Comparison of ENCODE assay signal across 1 cellular context in genomic region chr11:67271212-67271547, GRCh38.
TF ChIP-seq lines count a peak whose summit lies in the region.

No MANE protein-coding gene starts in this region.

TF ChIP-seq in H1, 55 proteins besides CTCF, POLR2A, EP300 and RAD21:
- no peak for TF ChIP-seq E2F6 (IDR thresholded peaks at IDR 0.05)
- TF ChIP-seq JUN (IDR thresholded peaks at IDR 0.05; ENCODE audit: low read depth, low read length) = no peak
- no peak for TF ChIP-seq HDAC6 (IDR thresholded peaks at IDR 0.05; ENCODE audit: low read depth, low read length)
- TF ChIP-seq EGR1 (IDR thresholded peaks at IDR 0.05; ENCODE audit: borderline replicate concordance, low read depth, low read length) = no peak
- TF ChIP-seq CHD7 (IDR thresholded peaks at IDR 0.05; ENCODE audit: insufficient replicate concordance, low read length) = no peak
- TF ChIP-seq FOSL1 (IDR thresholded peaks at IDR 0.05; ENCODE audit: insufficient read depth, low read depth, low read length) = no peak
- no peak for TF ChIP-seq TAF7 (optimal IDR thresholded peaks at IDR 0.05; ENCODE audit: borderline replicate concordance, low read depth, low read length)
- TF ChIP-seq NANOG (IDR thresholded peaks at IDR 0.05; ENCODE audit: insufficient read depth, low read depth, low read length, poor library complexity, severe bottlenecking) = no peak
- TF ChIP-seq SUZ12 (IDR thresholded peaks at IDR 0.05; ENCODE audit: low read length) = no peak
- no peak for TF ChIP-seq PHF8 (conservative IDR thresholded peaks at IDR 0.05; ENCODE audit: low read depth, low read length)
- TF ChIP-seq ZNF274 (IDR thresholded peaks at IDR 0.05; ENCODE audit: borderline replicate concordance, extremely low read depth, low read length) = no peak
- no peak for TF ChIP-seq SIX5 (IDR thresholded peaks at IDR 0.05; ENCODE audit: low read depth, low read length)
- no peak for TF ChIP-seq BACH1 (IDR thresholded peaks at IDR 0.05; ENCODE audit: low read length)
